8 cellular contexts compared by ENCODE assay signal in the genomic region with DNA sequence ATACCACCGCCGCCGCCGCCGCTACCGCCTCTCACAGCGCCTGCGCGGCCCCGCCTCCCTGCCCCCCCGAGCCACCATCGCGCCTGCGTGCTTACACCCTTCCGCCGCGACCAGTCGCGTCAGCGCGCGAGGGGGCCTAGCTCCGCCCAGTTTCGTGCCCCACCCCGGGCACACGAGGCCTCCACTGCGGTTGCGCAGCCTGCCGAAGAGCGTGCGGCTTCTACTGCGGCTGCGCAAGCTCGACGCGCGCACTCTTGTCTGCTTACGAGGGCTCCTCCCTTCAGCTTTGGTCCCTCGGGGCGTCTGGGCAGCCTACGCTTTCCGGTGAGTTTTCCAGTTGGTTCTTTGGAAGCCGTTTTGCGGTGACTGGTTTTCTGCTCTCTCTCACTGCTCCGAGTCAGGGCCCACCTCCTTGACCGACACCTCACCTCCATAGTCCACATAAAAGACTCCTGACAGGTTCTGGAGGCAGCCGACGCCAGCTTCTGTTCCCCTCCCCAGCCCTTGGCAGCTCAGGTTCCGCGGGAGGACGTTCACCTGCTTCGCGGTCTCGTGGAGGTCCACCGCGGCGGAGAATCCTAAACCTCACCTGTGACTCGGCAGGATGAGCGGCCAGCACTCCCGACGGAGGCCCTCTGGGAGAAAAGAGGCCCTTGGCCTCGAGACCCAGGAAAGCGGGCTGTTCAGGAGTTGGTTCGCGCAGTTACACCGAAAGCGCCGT. TPM values are rescaled to one million over a fixed set of nuclear protein-coding genes. Genes with fewer than 3 reads are reported as not detected.
A peak's percentile ranks its signal among the peaks of the same experiment; 100 is the strongest.
DNase-seq lines count a peak whose midpoint lies in the region; ATAC-seq and TF ChIP-seq lines count a peak whose summit lies in the region.

PITPNB (minus strand) TSS at position 35 of the 721 bp plus-strand sequence. CDS start 65 bp downstream, outside the sequence.

- H3K27ac Mint-ChIP-seq in activated naive CD8-positive, alpha-beta T cell = peak within 1 kb of the TSS; percentile 99

- peaks cover 9% of the 10 kb centered on the region for H3K36me3 Mint-ChIP-seq in activated naive CD8-positive, alpha-beta T cell

- peak within 1 kb of the TSS; percentile 83 for H3K27ac ChIP-seq in temporal lobe (ENCODE audit: low read depth, low read length)

- peak within 1 kb of the TSS; percentile 99 for H3K4me3 Mint-ChIP-seq in activated naive CD8-positive, alpha-beta T cell

- H3K27me3 Mint-ChIP-seq in activated naive CD8-positive, alpha-beta T cell = no peaks in the 10 kb centered on the region

- TF ChIP-seq CTCF in GM10266 (IDR thresholded peaks at IDR 0.05; ENCODE audit: control insufficient read depth, insufficient read depth, low read depth, missing control alignments) (no peak), omental fat pad (IDR thresholded peaks at IDR 0.05) (no peak)

- no peaks in the 10 kb centered on the region for H3K9me3 Mint-ChIP-seq in activated naive CD8-positive, alpha-beta T cell (ENCODE audit: low read depth)

- peak; percentile 99 for DNase-seq in GM10266 (ENCODE audit: extremely low spot score)
- DNase-seq in NCI-H1105 treated with DMSO at 0.1 percent for 48 hours (lab: John Stamatoyannopoulos, UW) = peak; percentile 96
- peak; percentile 96 for DNase-seq in SKM-1 treated with dmso at 0.1 percent for 144 hours (lab: John Stamatoyannopoulos, UW; ENCODE audit: unreplicated experiment)
- DNase-seq in glomerular visceral epithelial cell (ENCODE audit: extremely low spot score) = peak; percentile 98
- DNase-seq in omental fat pad (ENCODE audit: low spot score) = peak; percentile 93

- peaks cover 64% of the 10 kb centered on the region for H3K4me1 Mint-ChIP-seq in activated naive CD8-positive, alpha-beta T cell (ENCODE audit: low read depth)

- peak; percentile 90 for ATAC-seq in HG02642 (IDR thresholded peaks at IDR 0.05; ENCODE audit: poor library complexity, unreplicated experiment)
- ATAC-seq in omental fat pad (ENCODE audit: low FRiP score) = peak; percentile 96

RNA-seq across cellular contexts. Expression of gene PITPNB, which starts in this region (rescaled TPM):
- total RNA-seq in omental fat pad = 10 to 100 TPM; 49.2 to 95.0 (median 75.6) TPM
- total RNA-seq in temporal lobe = 39.3 TPM

Comparison
In these comparisons a context has a peak if more than half of its experiments do, and no peak if none do; other contexts are left out.
1. Peak in every context shown above with its lines: DNase-seq, ATAC-seq and H3K27ac ChIP-seq.